Comparison of ENCODE assay signal across 12 cellular contexts in genomic region chr21:44854664-44855446, GRCh38. TPM values are rescaled to one million over a fixed set of nuclear protein-coding genes. Genes with fewer than 3 reads are reported as not detected.
DNase-seq lines count a peak whose midpoint lies in the region; ATAC-seq and TF ChIP-seq lines count a peak whose summit lies in the region.
"Had no signal": no experiment of that assay in that cellular context is flagged by ENCODE, and none has a peak within 500 bp of the region (broad histone marks: within the 10 kb centered on the region; RNA-seq: fewer than 3 reads in every experiment).

No MANE protein-coding gene starts in this region.

- no CpG with 5 or more reads among the region's 31 CpGs for WGBS in neuronal stem cell (ENCODE audit: extremely low coverage in 2 of 2, insufficient read length in 2 of 2, insufficient replicate concordance in 1 of 2), 2 donors

- no peak overlapping the region for H4K91ac ChIP-seq in neuronal stem cell (ENCODE audit: low read depth, low read length, poor library complexity)

- no peak for DNase-seq in CD14-positive monocyte (ENCODE audit: low spot score)
- DNase-seq in GF-D8 (lab: John Stamatoyannopoulos, UW) = peak; percentile 90
- DNase-seq in activated CD8-positive, alpha-beta T cell treated with anti-CD3 and anti-CD28 coated beads for 36 hours = no peak
- no peak for DNase-seq in mesothelial cell of epicardium (ENCODE audit: low spot score in 2 of 2, unreplicated experiment in 2 of 2)
- no peak for DNase-seq in germinal center (ENCODE audit: low spot score)
- DNase-seq in GM23338 (ENCODE audit: low spot score) = no peak
- DNase-seq in neuronal stem cell (ENCODE audit: low spot score) = no peak
- DNase-seq: C1 segment of cervical spinal cord; midbrain; PC-3; stimulated activated CD4-positive, alpha-beta T cell treated with anti-CD3 and anti-CD28 coated beads, Interleukin-2, amount 100 ng/mL, for 48 hours had no signal

- H3K4me2 ChIP-seq in GM23338 = no peak overlapping the region
- no peak overlapping the region for H3K4me2 ChIP-seq in neuronal stem cell (ENCODE audit: insufficient read depth, low read length, poor library complexity, severe bottlenecking)

- H3K14ac ChIP-seq in neuronal stem cell (ENCODE audit: low read length) = no peak overlapping the region

- H3F3A ChIP-seq in GM23338 (replicated peaks; ENCODE audit: low read depth) = 0 out of 2 replicates have a peak, but pooled peaks cover 1% of the 10 kb centered on the region

- H3K27ac Mint-ChIP-seq in CD14-positive monocyte (peak overlapping the region; percentile 33 to 78 (median 74)), mesothelial cell of epicardium (peak overlapping the region; percentile 39), GM23338 (no peak overlapping the region)
- peak overlapping the region; percentile 68 for H3K27ac Mint-ChIP-seq in activated CD8-positive, alpha-beta T cell treated with anti-CD3 and anti-CD28 coated beads for 36 hours

- H2BK5ac ChIP-seq in neuronal stem cell (ENCODE audit: low read length) = no peak overlapping the region

- H3K23ac ChIP-seq in neuronal stem cell (ENCODE audit: low read depth, low read length, poor library complexity) = no peak overlapping the region

- TF ChIP-seq CTCF in CD14-positive monocyte (IDR thresholded peaks at IDR 0.05) (no peak), mesothelial cell of epicardium (IDR thresholded peaks at IDR 0.05; ENCODE audit: unreplicated experiment) (no peak), GM23338 (conservative IDR thresholded peaks at IDR 0.05; ENCODE audit: low read depth in 2 of 2) (no peak)
- TF ChIP-seq CTCF in activated CD8-positive, alpha-beta T cell treated with anti-CD3 and anti-CD28 coated beads for 36 hours (IDR thresholded peaks at IDR 0.05) = no peak

- H3K4me1 ChIP-seq in GM23338 (ENCODE audit: insufficient read depth) = no peaks in the 10 kb centered on the region
- H3K4me1 ChIP-seq in neuronal stem cell (ENCODE audit: control insufficient read depth in 2 of 2, insufficient read depth in 1 of 2, low read depth in 1 of 2, low read length in 2 of 2) = no peaks in the 10 kb centered on the region

- no peak overlapping the region for H3K18ac ChIP-seq in neuronal stem cell (ENCODE audit: low read length)

- no peaks in the 10 kb centered on the region for H3K27me3 ChIP-seq in GM23338 (ENCODE audit: insufficient read depth)
- H3K27me3 ChIP-seq in neuronal stem cell (ENCODE audit: control insufficient read depth in 3 of 3, insufficient read depth in 3 of 3, low read depth in 1 of 3, low read length in 3 of 3) = no peaks in the 10 kb centered on the region

- peaks cover 0 to 1% (median 0%) of the 10 kb centered on the region in 7 donors for H3K9me3 Mint-ChIP-seq in CD14-positive monocyte
- H3K9me3 Mint-ChIP-seq in activated CD8-positive, alpha-beta T cell treated with anti-CD3 and anti-CD28 coated beads for 36 hours = no peaks in the 10 kb centered on the region
- H3K9me3 Mint-ChIP-seq in mesothelial cell of epicardium = no peaks in the 10 kb centered on the region
- H3K9me3 Mint-ChIP-seq in GM23338 = no peaks in the 10 kb centered on the region

- no peak overlapping the region for H2BK12ac ChIP-seq in neuronal stem cell (ENCODE audit: low read length)

- H3K36me3 Mint-ChIP-seq in CD14-positive monocyte (peaks cover 92 to 99% of the 10 kb centered on the region in 2 donors), mesothelial cell of epicardium (peaks cover 28% of the 10 kb centered on the region), GM23338 (ENCODE audit: low read depth) (peaks cover 70% of the 10 kb centered on the region)
- peaks cover 43% of the 10 kb centered on the region for H3K36me3 Mint-ChIP-seq in activated CD8-positive, alpha-beta T cell treated with anti-CD3 and anti-CD28 coated beads for 36 hours (ENCODE audit: low read depth)

- H3K9me2 ChIP-seq in GM23338 (ENCODE audit: insufficient read depth) = no peaks in the 10 kb centered on the region

- no peak overlapping the region for H3K9ac ChIP-seq in neuronal stem cell (ENCODE audit: low read depth, low read length, poor library complexity)

- H3K79me1 ChIP-seq in neuronal stem cell (ENCODE audit: low read depth, low read length) = peaks cover 24% of the 10 kb centered on the region

- H3K9me3 ChIP-seq in neuronal stem cell (replicated peaks in 1 of 2; ENCODE audit: control insufficient read depth in 2 of 2, insufficient read depth in 1 of 2, low read depth in 1 of 2, low read length in 2 of 2) = no peaks in the 10 kb centered on the region

- ATAC-seq in activated CD8-positive, alpha-beta T cell treated with anti-CD3 and anti-CD28 coated beads for 36 hours = peak; percentile 50
- no peak for ATAC-seq in GM23338
- ATAC-seq in GM18511 (IDR thresholded peaks at IDR 0.05; ENCODE audit: unreplicated experiment) = no peak
- ATAC-seq: PC-3 had no signal

- H2BK15ac ChIP-seq in neuronal stem cell (ENCODE audit: low read length) = no peak overlapping the region

- H3K27ac ChIP-seq in GM23338 (ENCODE audit: low read depth) (no peak overlapping the region), neuronal stem cell (replicated peaks; ENCODE audit: low read length) (no peak overlapping the region)

- no peak overlapping the region for H2BK120ac ChIP-seq in neuronal stem cell (ENCODE audit: low read depth, low read length)

- POLR2A ChIA-PET in activated CD8-positive, alpha-beta T cell treated with anti-CD3 and anti-CD28 coated beads for 36 hours (lab: Charles Lee) = interaction anchor here (1.2 kb wide), 1 partner anchor 52 kb away, joined by 3 read pairs; no protein-coding TSS in a partner anchor

- H3K4me1 Mint-ChIP-seq in CD14-positive monocyte (peaks cover 40% of the 10 kb centered on the region), mesothelial cell of epicardium (no peaks in the 10 kb centered on the region), GM23338 (no peaks in the 10 kb centered on the region)
- peaks cover 32% of the 10 kb centered on the region for H3K4me1 Mint-ChIP-seq in activated CD8-positive, alpha-beta T cell treated with anti-CD3 and anti-CD28 coated beads for 36 hours (ENCODE audit: low read depth)

- peaks cover 50% of the 10 kb centered on the region for H3K79me2 ChIP-seq in GM23338 (replicated peaks; ENCODE audit: insufficient read depth)

- H2AK5ac ChIP-seq in neuronal stem cell (ENCODE audit: low read depth, low read length) = no peak overlapping the region

- intact Hi-C loops in CD14-positive monocyte (cut with micrococcal nuclease) = loop anchor here in 1 of 2 donors (5.0 kb wide), 1 partner anchor 33 kb away; no protein-coding TSS in a partner anchor
- intact Hi-C loops in activated CD8-positive, alpha-beta T cell treated with anti-CD3 and anti-CD28 coated beads for 36 hours (cut with micrococcal nuclease) = no loop called here

- no peak overlapping the region for H3K4me3 ChIP-seq in GM23338
- no peak overlapping the region for H3K4me3 ChIP-seq in neuronal stem cell (ENCODE audit: low read length in 2 of 2)

- no peak overlapping the region for H3K4ac ChIP-seq in neuronal stem cell (ENCODE audit: low read length)

- H3K27me3 Mint-ChIP-seq in CD14-positive monocyte (ENCODE audit: low read depth in 3 of 3) = no peaks in the 10 kb centered on the region
- no peaks in the 10 kb centered on the region for H3K27me3 Mint-ChIP-seq in activated CD8-positive, alpha-beta T cell treated with anti-CD3 and anti-CD28 coated beads for 36 hours
- no peaks in the 10 kb centered on the region for H3K27me3 Mint-ChIP-seq in mesothelial cell of epicardium (ENCODE audit: low read depth)
- peaks cover 16% of the 10 kb centered on the region for H3K27me3 Mint-ChIP-seq in GM23338 (ENCODE audit: insufficient read depth, low read depth, poor library complexity)

- H3K4me3 Mint-ChIP-seq in CD14-positive monocyte = peak overlapping the region in 1 of 2 donors; percentile 4
- H3K4me3 Mint-ChIP-seq in activated CD8-positive, alpha-beta T cell treated with anti-CD3 and anti-CD28 coated beads for 36 hours = peak overlapping the region; percentile 1
- H3K4me3 Mint-ChIP-seq in mesothelial cell of epicardium = no peak overlapping the region
- H3K4me3 Mint-ChIP-seq in GM23338 = no peak overlapping the region

- H4K8ac ChIP-seq in neuronal stem cell (ENCODE audit: low read depth, low read length) = no peak overlapping the region

- H2AFZ ChIP-seq in GM23338 = no peak overlapping the region
- H2AFZ ChIP-seq in neuronal stem cell (ENCODE audit: low read length) = no peak overlapping the region

- H4K20me1 ChIP-seq in GM23338 (replicated peaks; ENCODE audit: insufficient read depth) = peaks cover 15% of the 10 kb centered on the region

- peaks cover 36% of the 10 kb centered on the region for H3K36me3 ChIP-seq in GM23338 (ENCODE audit: insufficient read depth)
- H3K36me3 ChIP-seq in neuronal stem cell (replicated peaks in 1 of 2; ENCODE audit: control insufficient read depth in 2 of 2, insufficient read depth in 2 of 2, low read length in 2 of 2) = peaks cover 63 to 97% of the 10 kb centered on the region in 2 donors

- CTCF ChIA-PET in activated CD8-positive, alpha-beta T cell treated with anti-CD3 and anti-CD28 coated beads for 36 hours (lab: Charles Lee) = interaction anchor here (1.4 to 1.8 kb wide), 3 partner anchors 9 to 61 kb away, joined by 4 to 7 read pairs (median 4); partner anchors contain the start of gene UBE2G2

TF ChIP-seq in GM23338, 12 proteins besides CTCF, POLR2A, EP300 and RAD21 (continues in another document):
- TF ChIP-seq STAT1 (IDR thresholded peaks at IDR 0.05; ENCODE audit: unreplicated experiment) = no peak

RNA-seq across cellular contexts. Expression of gene PTTG1IP, which starts 18.6 kb away (rescaled TPM):
- polyA plus RNA-seq in CD14-positive monocyte (100 to 1,000 TPM; 206 to 238 TPM), GM23338 (2016; fragmentation: Nextera tagmentation; extraction: Ambion mirVana) (96.0 and 99.9 TPM in 2 replicates)
- 10 to 100 TPM; 60.7 to 61.8 TPM for total RNA-seq in activated CD8-positive, alpha-beta T cell treated with anti-CD3 and anti-CD28 coated beads for 36 hours
- 200 to 205 TPM (median 204 TPM) in 3 replicates for total RNA-seq in mesothelial cell of epicardium
- 168 and 172 TPM in 2 replicates for total RNA-seq in GM23338 (2014; rRNA removed; shearing (Covaris generic))
- polyA plus RNA-seq in neuronal stem cell (2013, experiment 1 of 2) = 134 TPM
- 131 TPM for polyA plus RNA-seq in neuronal stem cell (2013, experiment 2 of 2)

RNA-seq across cellular contexts. Expression of gene SUMO3, which starts 37.0 kb away (rescaled TPM):
- polyA plus RNA-seq in CD14-positive monocyte (100 to 1,000 TPM; 109 to 112 TPM), GM23338 (2016; fragmentation: Nextera tagmentation; extraction: Ambion mirVana) (90.6 and 90.8 TPM in 2 replicates)
- total RNA-seq in activated CD8-positive, alpha-beta T cell treated with anti-CD3 and anti-CD28 coated beads for 36 hours = 10 to 100 TPM; 69.8 to 72.9 TPM
- 82.2 to 84.5 TPM (median 83.9 TPM) in 3 replicates for total RNA-seq in mesothelial cell of epicardium
- total RNA-seq in GM23338 (2014; rRNA removed; shearing (Covaris generic)) = 91.9 and 103 TPM in 2 replicates
- polyA plus RNA-seq in neuronal stem cell (2013, experiment 1 of 2) = 216 TPM
- 212 TPM for polyA plus RNA-seq in neuronal stem cell (2013, experiment 2 of 2)

RNA-seq across cellular contexts. Expression of gene UBE2G2, which starts 53.2 kb away (rescaled TPM):
- polyA plus RNA-seq in CD14-positive monocyte (10 to 100 TPM; 22.5 to 31.0 TPM), GM23338 (2016; fragmentation: Nextera tagmentation; extraction: Ambion mirVana) (55.0 and 66.4 TPM in 2 replicates)
- 100 to 1,000 TPM; 113 to 115 TPM for total RNA-seq in activated CD8-positive, alpha-beta T cell treated with anti-CD3 and anti-CD28 coated beads for 36 hours
- total RNA-seq in mesothelial cell of epicardium = 95.4 to 102 TPM (median 97.2 TPM) in 3 replicates
- total RNA-seq in GM23338 (2014; rRNA removed; shearing (Covaris generic)) = 100 and 112 TPM in 2 replicates
- 48.4 TPM for polyA plus RNA-seq in neuronal stem cell (2013, experiment 1 of 2)
- 50.1 TPM for polyA plus RNA-seq in neuronal stem cell (2013, experiment 2 of 2)
